In the genomic region with DNA sequence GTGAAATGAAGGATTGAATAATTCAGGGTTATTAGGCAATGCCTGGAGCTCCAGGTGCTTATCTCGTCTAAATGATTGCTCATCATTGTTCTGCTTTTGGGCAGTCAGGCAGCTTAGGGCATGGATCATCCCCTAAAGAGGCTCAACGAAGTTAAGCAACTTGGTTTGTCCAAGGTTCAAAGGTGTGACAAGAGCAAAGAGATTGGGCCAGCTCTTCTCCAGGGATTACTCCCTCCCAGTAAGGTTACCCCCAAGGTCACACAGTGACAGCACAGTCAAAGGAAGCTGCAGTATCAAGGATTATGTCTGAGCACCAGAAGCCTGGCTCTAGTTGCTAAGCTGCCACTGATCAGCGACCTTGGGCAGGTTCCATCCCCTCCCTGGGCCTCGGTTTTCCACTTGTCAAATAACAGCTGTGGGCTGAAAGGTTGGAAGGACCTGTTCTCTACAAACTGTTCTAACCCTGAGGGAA, we compare ENCODE assay signal across 1 cellular context.
TF ChIP-seq lines count a peak whose summit lies in the region.

No MANE protein-coding gene starts in this region.

TF ChIP-seq in HepG2, 621 proteins besides CTCF, POLR2A, EP300 and RAD21 (continued from another document and continues in another):
- TF ChIP-seq, protein P1, sequence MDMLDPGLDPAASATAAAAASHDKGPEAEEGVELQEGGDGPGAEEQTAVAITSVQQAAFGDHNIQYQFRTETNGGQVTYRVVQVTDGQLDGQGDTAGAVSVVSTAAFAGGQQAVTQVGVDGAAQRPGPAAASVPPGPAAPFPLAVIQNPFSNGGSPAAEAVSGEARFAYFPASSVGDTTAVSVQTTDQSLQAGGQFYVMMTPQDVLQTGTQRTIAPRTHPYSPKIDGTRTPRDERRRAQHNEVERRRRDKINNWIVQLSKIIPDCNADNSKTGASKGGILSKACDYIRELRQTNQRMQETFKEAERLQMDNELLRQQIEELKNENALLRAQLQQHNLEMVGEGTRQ (IDR thresholded peaks at IDR 0.05; ENCODE audit: low read depth, low read length), result no peak
- TF ChIP-seq, protein P1 (CRISPR knock-in tag; IDR thresholded peaks at IDR 0.05; ENCODE audit: borderline replicate concordance), result no peak
- TF ChIP-seq ZNF251 (CRISPR knock-in tag; IDR thresholded peaks at IDR 0.05), result no peak
- peak; percentile 96 for TF ChIP-seq HDAC2 (CRISPR knock-in tag; IDR thresholded peaks at IDR 0.05)
- TF ChIP-seq, protein P2, sequence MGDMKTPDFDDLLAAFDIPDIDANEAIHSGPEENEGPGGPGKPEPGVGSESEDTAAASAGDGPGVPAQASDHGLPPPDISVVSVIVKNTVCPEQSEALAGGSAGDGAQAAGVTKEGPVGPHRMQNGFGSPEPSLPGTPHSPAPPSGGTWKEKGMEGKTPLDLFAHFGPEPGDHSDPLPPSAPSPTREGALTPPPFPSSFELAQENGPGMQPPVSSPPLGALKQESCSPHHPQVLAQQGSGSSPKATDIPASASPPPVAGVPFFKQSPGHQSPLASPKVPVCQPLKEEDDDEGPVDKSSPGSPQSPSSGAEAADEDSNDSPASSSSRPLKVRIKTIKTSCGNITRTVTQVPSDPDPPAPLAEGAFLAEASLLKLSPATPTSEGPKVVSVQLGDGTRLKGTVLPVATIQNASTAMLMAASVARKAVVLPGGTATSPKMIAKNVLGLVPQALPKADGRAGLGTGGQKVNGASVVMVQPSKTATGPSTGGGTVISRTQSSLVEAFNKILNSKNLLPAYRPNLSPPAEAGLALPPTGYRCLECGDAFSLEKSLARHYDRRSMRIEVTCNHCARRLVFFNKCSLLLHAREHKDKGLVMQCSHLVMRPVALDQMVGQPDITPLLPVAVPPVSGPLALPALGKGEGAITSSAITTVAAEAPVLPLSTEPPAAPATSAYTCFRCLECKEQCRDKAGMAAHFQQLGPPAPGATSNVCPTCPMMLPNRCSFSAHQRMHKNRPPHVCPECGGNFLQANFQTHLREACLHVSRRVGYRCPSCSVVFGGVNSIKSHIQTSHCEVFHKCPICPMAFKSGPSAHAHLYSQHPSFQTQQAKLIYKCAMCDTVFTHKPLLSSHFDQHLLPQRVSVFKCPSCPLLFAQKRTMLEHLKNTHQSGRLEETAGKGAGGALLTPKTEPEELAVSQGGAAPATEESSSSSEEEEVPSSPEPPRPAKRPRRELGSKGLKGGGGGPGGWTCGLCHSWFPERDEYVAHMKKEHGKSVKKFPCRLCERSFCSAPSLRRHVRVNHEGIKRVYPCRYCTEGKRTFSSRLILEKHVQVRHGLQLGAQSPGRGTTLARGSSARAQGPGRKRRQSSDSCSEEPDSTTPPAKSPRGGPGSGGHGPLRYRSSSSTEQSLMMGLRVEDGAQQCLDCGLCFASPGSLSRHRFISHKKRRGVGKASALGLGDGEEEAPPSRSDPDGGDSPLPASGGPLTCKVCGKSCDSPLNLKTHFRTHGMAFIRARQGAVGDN (CRISPR knock-in tag; IDR thresholded peaks at IDR 0.05), result peak; percentile 13; the same call in 1 of the 2 replicates
- TF ChIP-seq ZNF460 (CRISPR knock-in tag; IDR thresholded peaks at IDR 0.05; ENCODE audit: borderline replicate concordance), result no peak; the same call in 1 of the 2 replicates
- no peak for TF ChIP-seq ZFP36L2 (CRISPR knock-in tag; IDR thresholded peaks at IDR 0.05)
- no peak for TF ChIP-seq ZFP62 (CRISPR knock-in tag; IDR thresholded peaks at IDR 0.05)
- TF ChIP-seq CHD4 (IDR thresholded peaks at IDR 0.05; ENCODE audit: borderline replicate concordance, low read length), result 0 out of 2 replicates have a peak, but pooled peaks have one; percentile 26
- no peak for TF ChIP-seq KDM5B (CRISPR knock-in tag; IDR thresholded peaks at IDR 0.05; ENCODE audit: borderline replicate concordance)
- no peak for TF ChIP-seq ZNF337 (CRISPR knock-in tag; IDR thresholded peaks at IDR 0.05; ENCODE audit: borderline replicate concordance, low read depth)
- TF ChIP-seq, protein P3, sequence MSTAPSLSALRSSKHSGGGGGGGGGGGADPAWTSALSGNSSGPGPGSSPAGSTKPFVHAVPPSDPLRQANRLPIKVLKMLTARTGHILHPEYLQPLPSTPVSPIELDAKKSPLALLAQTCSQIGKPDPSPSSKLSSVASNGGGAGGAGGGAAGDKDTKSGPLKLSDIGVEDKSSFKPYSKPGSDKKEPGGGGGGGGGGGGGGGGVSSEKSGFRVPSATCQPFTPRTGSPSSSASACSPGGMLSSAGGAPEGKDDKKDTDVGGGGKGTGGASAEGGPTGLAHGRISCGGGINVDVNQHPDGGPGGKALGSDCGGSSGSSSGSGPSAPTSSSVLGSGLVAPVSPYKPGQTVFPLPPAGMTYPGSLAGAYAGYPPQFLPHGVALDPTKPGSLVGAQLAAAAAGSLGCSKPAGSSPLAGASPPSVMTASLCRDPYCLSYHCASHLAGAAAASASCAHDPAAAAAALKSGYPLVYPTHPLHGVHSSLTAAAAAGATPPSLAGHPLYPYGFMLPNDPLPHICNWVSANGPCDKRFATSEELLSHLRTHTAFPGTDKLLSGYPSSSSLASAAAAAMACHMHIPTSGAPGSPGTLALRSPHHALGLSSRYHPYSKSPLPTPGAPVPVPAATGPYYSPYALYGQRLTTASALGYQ (CRISPR knock-in tag; IDR thresholded peaks at IDR 0.05), result no peak
- TF ChIP-seq ZFYVE20 (CRISPR knock-in tag; IDR thresholded peaks at IDR 0.05; ENCODE audit: borderline replicate concordance, low read depth), result no peak
- no peak for TF ChIP-seq TCF12 (IDR thresholded peaks at IDR 0.05)
- TF ChIP-seq TCF12 (CRISPR knock-in tag; IDR thresholded peaks at IDR 0.05), result no peak
- TF ChIP-seq HNRNPH1 (optimal IDR thresholded peaks at IDR 0.05; ENCODE audit: low read depth, low read length), result no peak
- no peak for TF ChIP-seq ELF3 (CRISPR knock-in tag; IDR thresholded peaks at IDR 0.05)
- peak; percentile 93 for TF ChIP-seq RCOR2 (CRISPR knock-in tag; IDR thresholded peaks at IDR 0.05)
- TF ChIP-seq HNRNPK (IDR thresholded peaks at IDR 0.05; ENCODE audit: low read depth, low read length, poor library complexity, severe bottlenecking), result no peak
- TF ChIP-seq ZNF776 (CRISPR knock-in tag; IDR thresholded peaks at IDR 0.05), result no peak
- TF ChIP-seq BRCA1 (CRISPR knock-in tag; IDR thresholded peaks at IDR 0.05), result no peak
- TF ChIP-seq TOPORS (CRISPR knock-in tag; IDR thresholded peaks at IDR 0.05), result no peak
- TF ChIP-seq ZNF75D (CRISPR knock-in tag; IDR thresholded peaks at IDR 0.05; ENCODE audit: borderline replicate concordance), result no peak
- TF ChIP-seq RARG (CRISPR knock-in tag; IDR thresholded peaks at IDR 0.05; ENCODE audit: low read depth), result no peak
- TF ChIP-seq, protein P4, sequence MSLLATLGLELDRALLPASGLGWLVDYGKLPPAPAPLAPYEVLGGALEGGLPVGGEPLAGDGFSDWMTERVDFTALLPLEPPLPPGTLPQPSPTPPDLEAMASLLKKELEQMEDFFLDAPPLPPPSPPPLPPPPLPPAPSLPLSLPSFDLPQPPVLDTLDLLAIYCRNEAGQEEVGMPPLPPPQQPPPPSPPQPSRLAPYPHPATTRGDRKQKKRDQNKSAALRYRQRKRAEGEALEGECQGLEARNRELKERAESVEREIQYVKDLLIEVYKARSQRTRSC (CRISPR knock-in tag; IDR thresholded peaks at IDR 0.05; ENCODE audit: low read depth), result no peak
- no peak for TF ChIP-seq RELA (CRISPR knock-in tag; IDR thresholded peaks at IDR 0.05)
- TF ChIP-seq RBM39 (IDR thresholded peaks at IDR 0.05; ENCODE audit: low read depth, low read length, poor library complexity, severe bottlenecking), result no peak
- peak; percentile 48; the same call in 1 of the 2 replicates for TF ChIP-seq ZNF556 (CRISPR knock-in tag; IDR thresholded peaks at IDR 0.05; ENCODE audit: borderline replicate concordance)
- TF ChIP-seq RBAK (CRISPR knock-in tag; IDR thresholded peaks at IDR 0.05), result no peak
- TF ChIP-seq HCFC1 (IDR thresholded peaks at IDR 0.05; ENCODE audit: low read depth, low read length), result no peak
- TF ChIP-seq, protein P5, sequence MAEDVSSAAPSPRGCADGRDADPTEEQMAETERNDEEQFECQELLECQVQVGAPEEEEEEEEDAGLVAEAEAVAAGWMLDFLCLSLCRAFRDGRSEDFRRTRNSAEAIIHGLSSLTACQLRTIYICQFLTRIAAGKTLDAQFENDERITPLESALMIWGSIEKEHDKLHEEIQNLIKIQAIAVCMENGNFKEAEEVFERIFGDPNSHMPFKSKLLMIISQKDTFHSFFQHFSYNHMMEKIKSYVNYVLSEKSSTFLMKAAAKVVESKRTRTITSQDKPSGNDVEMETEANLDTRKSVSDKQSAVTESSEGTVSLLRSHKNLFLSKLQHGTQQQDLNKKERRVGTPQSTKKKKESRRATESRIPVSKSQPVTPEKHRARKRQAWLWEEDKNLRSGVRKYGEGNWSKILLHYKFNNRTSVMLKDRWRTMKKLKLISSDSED (CRISPR knock-in tag; IDR thresholded peaks at IDR 0.05), result no peak
- TF ChIP-seq, protein P6, sequence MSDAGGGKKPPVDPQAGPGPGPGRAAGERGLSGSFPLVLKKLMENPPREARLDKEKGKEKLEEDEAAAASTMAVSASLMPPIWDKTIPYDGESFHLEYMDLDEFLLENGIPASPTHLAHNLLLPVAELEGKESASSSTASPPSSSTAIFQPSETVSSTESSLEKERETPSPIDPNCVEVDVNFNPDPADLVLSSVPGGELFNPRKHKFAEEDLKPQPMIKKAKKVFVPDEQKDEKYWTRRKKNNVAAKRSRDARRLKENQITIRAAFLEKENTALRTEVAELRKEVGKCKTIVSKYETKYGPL (CRISPR knock-in tag; IDR thresholded peaks at IDR 0.05), result no peak
- no peak for TF ChIP-seq HES4 (CRISPR knock-in tag; IDR thresholded peaks at IDR 0.05; ENCODE audit: borderline replicate concordance)
- TF ChIP-seq, protein P7, sequence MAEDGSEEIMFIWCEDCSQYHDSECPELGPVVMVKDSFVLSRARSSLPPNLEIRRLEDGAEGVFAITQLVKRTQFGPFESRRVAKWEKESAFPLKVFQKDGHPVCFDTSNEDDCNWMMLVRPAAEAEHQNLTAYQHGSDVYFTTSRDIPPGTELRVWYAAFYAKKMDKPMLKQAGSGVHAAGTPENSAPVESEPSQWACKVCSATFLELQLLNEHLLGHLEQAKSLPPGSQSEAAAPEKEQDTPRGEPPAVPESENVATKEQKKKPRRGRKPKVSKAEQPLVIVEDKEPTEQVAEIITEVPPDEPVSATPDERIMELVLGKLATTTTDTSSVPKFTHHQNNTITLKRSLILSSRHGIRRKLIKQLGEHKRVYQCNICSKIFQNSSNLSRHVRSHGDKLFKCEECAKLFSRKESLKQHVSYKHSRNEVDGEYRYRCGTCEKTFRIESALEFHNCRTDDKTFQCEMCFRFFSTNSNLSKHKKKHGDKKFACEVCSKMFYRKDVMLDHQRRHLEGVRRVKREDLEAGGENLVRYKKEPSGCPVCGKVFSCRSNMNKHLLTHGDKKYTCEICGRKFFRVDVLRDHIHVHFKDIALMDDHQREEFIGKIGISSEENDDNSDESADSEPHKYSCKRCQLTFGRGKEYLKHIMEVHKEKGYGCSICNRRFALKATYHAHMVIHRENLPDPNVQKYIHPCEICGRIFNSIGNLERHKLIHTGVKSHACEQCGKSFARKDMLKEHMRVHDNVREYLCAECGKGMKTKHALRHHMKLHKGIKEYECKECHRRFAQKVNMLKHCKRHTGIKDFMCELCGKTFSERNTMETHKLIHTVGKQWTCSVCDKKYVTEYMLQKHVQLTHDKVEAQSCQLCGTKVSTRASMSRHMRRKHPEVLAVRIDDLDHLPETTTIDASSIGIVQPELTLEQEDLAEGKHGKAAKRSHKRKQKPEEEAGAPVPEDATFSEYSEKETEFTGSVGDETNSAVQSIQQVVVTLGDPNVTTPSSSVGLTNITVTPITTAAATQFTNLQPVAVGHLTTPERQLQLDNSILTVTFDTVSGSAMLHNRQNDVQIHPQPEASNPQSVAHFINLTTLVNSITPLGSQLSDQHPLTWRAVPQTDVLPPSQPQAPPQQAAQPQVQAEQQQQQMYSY (CRISPR knock-in tag; IDR thresholded peaks at IDR 0.05), result no peak
- no peak for TF ChIP-seq ZNF672 (CRISPR knock-in tag; IDR thresholded peaks at IDR 0.05)
- TF ChIP-seq ZNF33B (CRISPR knock-in tag; IDR thresholded peaks at IDR 0.05), result no peak
- TF ChIP-seq, protein P8, sequence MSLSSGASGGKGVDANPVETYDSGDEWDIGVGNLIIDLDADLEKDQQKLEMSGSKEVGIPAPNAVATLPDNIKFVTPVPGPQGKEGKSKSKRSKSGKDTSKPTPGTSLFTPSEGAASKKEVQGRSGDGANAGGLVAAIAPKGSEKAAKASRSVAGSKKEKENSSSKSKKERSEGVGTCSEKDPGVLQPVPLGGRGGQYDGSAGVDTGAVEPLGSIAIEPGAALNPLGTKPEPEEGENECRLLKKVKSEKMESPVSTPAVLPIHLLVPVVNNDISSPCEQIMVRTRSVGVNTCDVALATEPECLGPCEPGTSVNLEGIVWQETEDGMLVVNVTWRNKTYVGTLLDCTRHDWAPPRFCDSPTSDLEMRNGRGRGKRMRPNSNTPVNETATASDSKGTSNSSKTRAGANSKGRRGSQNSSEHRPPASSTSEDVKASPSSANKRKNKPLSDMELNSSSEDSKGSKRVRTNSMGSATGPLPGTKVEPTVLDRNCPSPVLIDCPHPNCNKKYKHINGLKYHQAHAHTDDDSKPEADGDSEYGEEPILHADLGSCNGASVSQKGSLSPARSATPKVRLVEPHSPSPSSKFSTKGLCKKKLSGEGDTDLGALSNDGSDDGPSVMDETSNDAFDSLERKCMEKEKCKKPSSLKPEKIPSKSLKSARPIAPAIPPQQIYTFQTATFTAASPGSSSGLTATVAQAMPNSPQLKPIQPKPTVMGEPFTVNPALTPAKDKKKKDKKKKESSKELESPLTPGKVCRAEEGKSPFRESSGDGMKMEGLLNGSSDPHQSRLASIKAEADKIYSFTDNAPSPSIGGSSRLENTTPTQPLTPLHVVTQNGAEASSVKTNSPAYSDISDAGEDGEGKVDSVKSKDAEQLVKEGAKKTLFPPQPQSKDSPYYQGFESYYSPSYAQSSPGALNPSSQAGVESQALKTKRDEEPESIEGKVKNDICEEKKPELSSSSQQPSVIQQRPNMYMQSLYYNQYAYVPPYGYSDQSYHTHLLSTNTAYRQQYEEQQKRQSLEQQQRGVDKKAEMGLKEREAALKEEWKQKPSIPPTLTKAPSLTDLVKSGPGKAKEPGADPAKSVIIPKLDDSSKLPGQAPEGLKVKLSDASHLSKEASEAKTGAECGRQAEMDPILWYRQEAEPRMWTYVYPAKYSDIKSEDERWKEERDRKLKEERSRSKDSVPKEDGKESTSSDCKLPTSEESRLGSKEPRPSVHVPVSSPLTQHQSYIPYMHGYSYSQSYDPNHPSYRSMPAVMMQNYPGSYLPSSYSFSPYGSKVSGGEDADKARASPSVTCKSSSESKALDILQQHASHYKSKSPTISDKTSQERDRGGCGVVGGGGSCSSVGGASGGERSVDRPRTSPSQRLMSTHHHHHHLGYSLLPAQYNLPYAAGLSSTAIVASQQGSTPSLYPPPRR (CRISPR knock-in tag; IDR thresholded peaks at IDR 0.05; ENCODE audit: borderline replicate concordance), result peak; percentile 62; the same call in 1 of the 2 replicates
- TF ChIP-seq GPN1 (CRISPR knock-in tag; IDR thresholded peaks at IDR 0.05; ENCODE audit: borderline replicate concordance), result no peak
- 0 out of 2 replicates have a peak, but pooled peaks have one; percentile 18 for TF ChIP-seq ZNF619 (CRISPR knock-in tag; IDR thresholded peaks at IDR 0.05)
- peak; percentile 90 for TF ChIP-seq TBX2 (CRISPR knock-in tag; IDR thresholded peaks at IDR 0.05; ENCODE audit: borderline replicate concordance)
- TF ChIP-seq PCBP1 (IDR thresholded peaks at IDR 0.05; ENCODE audit: borderline replicate concordance, low read depth, low read length), result no peak
